10 cellular contexts compared by ENCODE assay signal in genomic region chr1:155082301-155082940, GRCh38. TPM values are rescaled to one million over a fixed set of nuclear protein-coding genes. Genes with fewer than 3 reads are reported as not detected.
DNase-seq lines count a peak whose midpoint lies in the region; ATAC-seq lines count a peak whose summit lies in the region.
"Had no signal": no experiment of that assay in that cellular context is flagged by ENCODE, and none has a peak within 500 bp of the region (broad histone marks: within the 10 kb centered on the region; RNA-seq: fewer than 3 reads in every experiment).

No MANE protein-coding gene starts in this region.

- ATAC-seq in esophagus mucosa = no peak

- H3K4me3 ChIP-seq in BLaER1 = peak overlapping the region; percentile 70
- no peak overlapping the region for H3K4me3 ChIP-seq in H7 (ENCODE audit: insufficient read depth, low read depth, low read length)
- peak overlapping the region; percentile 54 to 57 for H3K4me3 ChIP-seq in mucosa of rectum (ENCODE audit: low read length in 2 of 2)

- 0 out of 2 replicates have a peak overlapping the region, but pooled peaks have one; percentile 46 for H3K9ac ChIP-seq in BLaER1
- peak overlapping the region; percentile 74 to 90 for H3K9ac ChIP-seq in mucosa of rectum (ENCODE audit: low read depth in 1 of 2, low read length in 2 of 2)
- H3K9ac ChIP-seq: SK-N-SH had no signal

- no peak overlapping the region for H3K27ac Mint-ChIP-seq in activated naive CD8-positive, alpha-beta T cell treated with anti-CD3 and anti-CD28 coated beads for 36 hours

- H3K27me3 Mint-ChIP-seq in activated naive CD8-positive, alpha-beta T cell treated with anti-CD3 and anti-CD28 coated beads for 36 hours = peaks cover 55% of the 10 kb centered on the region

- H3K36me3 Mint-ChIP-seq in activated naive CD8-positive, alpha-beta T cell treated with anti-CD3 and anti-CD28 coated beads for 36 hours = no peaks in the 10 kb centered on the region

- peak; percentile 78 for DNase-seq in H7
- DNase-seq in activated naive CD8-positive, alpha-beta T cell treated with anti-CD3 and anti-CD28 coated beads for 36 hours = no peak
- no peak for DNase-seq in cerebellar nuclear complex (lab: John Stamatoyannopoulos, UW)
- no peak for DNase-seq in HuH-7.5 (ENCODE audit: low spot score)
- no peak for DNase-seq in NCI-H1048 (lab: John Stamatoyannopoulos, UW)
- DNase-seq: SK-N-SH had no signal

- H3K4me3 Mint-ChIP-seq in activated naive CD8-positive, alpha-beta T cell treated with anti-CD3 and anti-CD28 coated beads for 36 hours = peak overlapping the region; percentile 40

- H3K27ac ChIP-seq in BLaER1 = no peak overlapping the region
- H3K27ac ChIP-seq in mucosa of rectum (ENCODE audit: low read depth in 2 of 2, low read length in 2 of 2) = peak overlapping the region; percentile 93 to 96

- H3K9me3 Mint-ChIP-seq in activated naive CD8-positive, alpha-beta T cell treated with anti-CD3 and anti-CD28 coated beads for 36 hours = no peaks in the 10 kb centered on the region

- no peaks in the 10 kb centered on the region for H3K36me3 ChIP-seq in BLaER1
- no peaks in the 10 kb centered on the region for H3K36me3 ChIP-seq in H7 (replicated peaks; ENCODE audit: control insufficient read depth, insufficient read depth, low read length)
- no peaks in the 10 kb centered on the region for H3K36me3 ChIP-seq in mucosa of rectum (ENCODE audit: control insufficient read depth in 2 of 2, insufficient read depth in 2 of 2, low read length in 2 of 2)

- peaks cover 37% of the 10 kb centered on the region for H3K4me1 Mint-ChIP-seq in activated naive CD8-positive, alpha-beta T cell treated with anti-CD3 and anti-CD28 coated beads for 36 hours

- H3K27me3 ChIP-seq in BLaER1 (peaks cover 53% of the 10 kb centered on the region), H7 (ENCODE audit: control insufficient read depth, insufficient read depth, low read length) (peaks cover 68% of the 10 kb centered on the region), mucosa of rectum (ENCODE audit: control insufficient read depth in 2 of 2, insufficient read depth in 2 of 2, low read length in 2 of 2) (peaks cover 13 to 23% of the 10 kb centered on the region in 2 donors)

- H3K4me2 ChIP-seq in BLaER1 = peak overlapping the region; percentile 100
- H3K4me2 ChIP-seq: SK-N-SH had no signal

- no peaks in the 10 kb centered on the region for H3K9me3 ChIP-seq in BLaER1
- no peaks in the 10 kb centered on the region for H3K9me3 ChIP-seq in mucosa of rectum (ENCODE audit: control insufficient read depth in 2 of 2, low read length in 2 of 2)
- H3K9me3 ChIP-seq: SK-N-SH had no signal

- H3K4me1 ChIP-seq in BLaER1 = peaks cover 91% of the 10 kb centered on the region
- peaks cover 52 to 68% of the 10 kb centered on the region in 2 donors for H3K4me1 ChIP-seq in mucosa of rectum (ENCODE audit: control insufficient read depth in 2 of 2, insufficient read depth in 2 of 2, low read length in 2 of 2)

- peaks cover 58% of the 10 kb centered on the region for H4K20me1 ChIP-seq in BLaER1

RNA-seq across cellular contexts. Expression of gene EFNA3, which starts 3.8 kb away (rescaled TPM):
- 17.5 and 24.9 TPM in 2 replicates for total RNA-seq in H7 (2014; rRNA removed; shearing (Covaris generic))
- 1 to 10 TPM; 4.5 to 4.6 TPM for total RNA-seq in activated naive CD8-positive, alpha-beta T cell treated with anti-CD3 and anti-CD28 coated beads for 36 hours
- total RNA-seq in esophagus mucosa = 20.6 TPM

RNA-seq across cellular contexts. Expression of gene EFNA4, which starts 18.9 kb away (rescaled TPM):
- 59.5 and 59.6 TPM in 2 replicates for total RNA-seq in H7 (2014; rRNA removed; shearing (Covaris generic))
- total RNA-seq in activated naive CD8-positive, alpha-beta T cell treated with anti-CD3 and anti-CD28 coated beads for 36 hours = 1 to 10 TPM; 2.1 to 2.5 TPM
- 12.1 TPM for total RNA-seq in esophagus mucosa

RNA-seq across cellular contexts. Expression of gene ADAM15, which starts 31.3 kb away (rescaled TPM):
- total RNA-seq in H7 (2014; rRNA removed; shearing (Covaris generic)) = 34.9 and 35.0 TPM in 2 replicates
- total RNA-seq in activated naive CD8-positive, alpha-beta T cell treated with anti-CD3 and anti-CD28 coated beads for 36 hours = 10 to 100 TPM; 31.6 to 32.5 TPM
- 167 TPM for total RNA-seq in esophagus mucosa

RNA-seq across cellular contexts. Expression of gene EFNA1, which starts 45.3 kb away (rescaled TPM):
- total RNA-seq in H7 (2014; rRNA removed; shearing (Covaris generic)) = 4.9 and 6.4 TPM in 2 replicates
- under 1 TPM; 0.49 to 0.74 TPM for total RNA-seq in activated naive CD8-positive, alpha-beta T cell treated with anti-CD3 and anti-CD28 coated beads for 36 hours
- total RNA-seq in esophagus mucosa = 40.9 TPM

RNA-seq across cellular contexts. Expression of gene DCST1, which starts 48.8 kb away (rescaled TPM):
- not detected in 2 replicates for total RNA-seq in H7 (2014; rRNA removed; shearing (Covaris generic))
- total RNA-seq in activated naive CD8-positive, alpha-beta T cell treated with anti-CD3 and anti-CD28 coated beads for 36 hours = not detected
- 0.32 TPM for total RNA-seq in esophagus mucosa
- total RNA-seq: lung microvascular endothelial cell had no signal
